In genomic region chr5:107294151-107294550, GRCh38 we compare ENCODE assay signal across 10 cellular contexts.
DNase-seq lines count a peak whose midpoint lies in the region; ATAC-seq and TF ChIP-seq lines count a peak whose summit lies in the region.
"Had no signal": no experiment of that assay in that cellular context is flagged by ENCODE, and none has a peak within 500 bp of the region (broad histone marks: within the 10 kb centered on the region; RNA-seq: fewer than 3 reads in every experiment).

No MANE protein-coding gene starts in this region.

- no peak for DNase-seq in memory B cell (ENCODE audit: low spot score in 2 of 2)
- DNase-seq in NCI-H1092 treated with DMSO at 0.1 percent for 48 hours (lab: John Stamatoyannopoulos, UW), result no peak
- no peak for DNase-seq in CD4-positive, alpha-beta memory T cell
- no peak for DNase-seq in HuH-7.5 (ENCODE audit: low spot score)
- no peak for DNase-seq in osteocyte (ENCODE audit: extremely low spot score, unreplicated experiment)
- DNase-seq: NCI-H69 had no signal

- ATAC-seq in GM19023 (IDR thresholded peaks at IDR 0.05; ENCODE audit: unreplicated experiment), result peak; percentile 60
- ATAC-seq in HG02642 (IDR thresholded peaks at IDR 0.05; ENCODE audit: poor library complexity, unreplicated experiment), result peak; percentile 64
- ATAC-seq in HG03521 (IDR thresholded peaks at IDR 0.05; ENCODE audit: unreplicated experiment), result peak; percentile 58
- peak; percentile 34 for ATAC-seq in memory B cell (ENCODE audit: low read depth)
- ATAC-seq: WTC11 had no signal

- POLR2A ChIA-PET in CD4-positive, alpha-beta memory T cell (lab: Charles Lee; ENCODE audit: partially characterized antibody), result no interaction called here

- no peaks in the 10 kb centered on the region for H3K9me3 ChIP-seq in CD4-positive, alpha-beta memory T cell (ENCODE audit: control insufficient read depth in 1 of 2, low read length in 2 of 2)

- H3K9me3 Mint-ChIP-seq in memory B cell (no peaks in the 10 kb centered on the region), osteocyte (ENCODE audit: unreplicated experiment) (no peaks in the 10 kb centered on the region)
- H3K9me3 Mint-ChIP-seq in CD4-positive, alpha-beta memory T cell, result peaks cover 0 to 5% (median 1%) of the 10 kb centered on the region in 8 donors

- H3K27ac Mint-ChIP-seq in memory B cell, result no peak overlapping the region
- H3K27ac Mint-ChIP-seq in CD4-positive, alpha-beta memory T cell, result no peak overlapping the region
- no peak overlapping the region for H3K27ac Mint-ChIP-seq in osteocyte (ENCODE audit: unreplicated experiment)
- H3K27ac Mint-ChIP-seq: WTC11 had no signal

- H3K27me3 ChIP-seq in CD4-positive, alpha-beta memory T cell (ENCODE audit: insufficient read depth, low read length), result no peaks in the 10 kb centered on the region

- H3K4me1 Mint-ChIP-seq in memory B cell, result peaks cover 3% of the 10 kb centered on the region
- peaks cover 0 to 7% (median 3%) of the 10 kb centered on the region in 4 donors for H3K4me1 Mint-ChIP-seq in CD4-positive, alpha-beta memory T cell
- H3K4me1 Mint-ChIP-seq in osteocyte (ENCODE audit: unreplicated experiment), result peaks cover 11% of the 10 kb centered on the region

- H3K4me3 Mint-ChIP-seq in memory B cell (no peak overlapping the region), osteocyte (ENCODE audit: unreplicated experiment) (no peak overlapping the region)
- H3K4me3 Mint-ChIP-seq in CD4-positive, alpha-beta memory T cell, result no peak overlapping the region
- H3K4me3 Mint-ChIP-seq: WTC11 had no signal

- no peak overlapping the region for H3K27ac ChIP-seq in CD4-positive, alpha-beta memory T cell (ENCODE audit: low read depth, low read length)

- H3K4me3 ChIP-seq in CD4-positive, alpha-beta memory T cell (ENCODE audit: low read length in 2 of 2), result no peak overlapping the region

- H3K36me3 ChIP-seq in CD4-positive, alpha-beta memory T cell (ENCODE audit: insufficient read depth, low read length), result no peaks in the 10 kb centered on the region

- CTCF ChIA-PET in CD4-positive, alpha-beta memory T cell (lab: Charles Lee; ENCODE audit: partially characterized antibody), result no interaction called here

- H3K27me3 Mint-ChIP-seq in memory B cell (peaks cover 7% of the 10 kb centered on the region), osteocyte (ENCODE audit: unreplicated experiment) (no peaks in the 10 kb centered on the region)
- no peaks in the 10 kb centered on the region for H3K27me3 Mint-ChIP-seq in CD4-positive, alpha-beta memory T cell

- intact Hi-C loops in CD4-positive, alpha-beta memory T cell (cut with micrococcal nuclease), result no loop called here

- TF ChIP-seq CTCF in osteocyte (IDR thresholded peaks at IDR 0.05), result no peak

- no peaks in the 10 kb centered on the region for H3K4me1 ChIP-seq in CD4-positive, alpha-beta memory T cell (ENCODE audit: insufficient read depth, low read length)

- H3K36me3 Mint-ChIP-seq in memory B cell, result no peaks in the 10 kb centered on the region
- H3K36me3 Mint-ChIP-seq in CD4-positive, alpha-beta memory T cell, result no peaks in the 10 kb centered on the region
- no peaks in the 10 kb centered on the region for H3K36me3 Mint-ChIP-seq in osteocyte (ENCODE audit: unreplicated experiment)
- H3K36me3 Mint-ChIP-seq: WTC11 had no signal
